ENCODE assay signal across 8 cellular contexts in genomic region chr1:143936461-143937115, GRCh38. TPM values are rescaled to one million over a fixed set of nuclear protein-coding genes. Genes with fewer than 3 reads are reported as not detected.
A peak's percentile ranks its signal among the peaks of the same experiment; 100 is the strongest.
DNase-seq lines count a peak whose midpoint lies in the region; ATAC-seq and TF ChIP-seq lines count a peak whose summit lies in the region.
"Not testable (repeated sequence)": the region's sequence is repeated elsewhere in the genome, so short reads cannot be mapped to it uniquely, and the experiment has no call there.

No MANE protein-coding gene starts in this region.

- POLR2A ChIA-PET in WTC11 (lab: Charles Lee); naive thymus-derived CD8-positive, alpha-beta T cell (lab: Charles Lee): not testable (repeated sequence)

- ATAC-seq in CD4-positive, CD25-positive, alpha-beta regulatory T cell (ENCODE audit: low read depth in 2 of 2): peak in 1 of 2 donors; percentile 50
- ATAC-seq in HG02798 (IDR thresholded peaks at IDR 0.05; ENCODE audit: poor library complexity, unreplicated experiment): peak; percentile 66
- peak; percentile 70 for ATAC-seq in WTC11
- ATAC-seq in foreskin keratinocyte: peak; percentile 75
- not testable (repeated sequence) for ATAC-seq in naive thymus-derived CD8-positive, alpha-beta T cell

- not testable (repeated sequence) for H3K9ac ChIP-seq in adipocyte (ENCODE audit: low read length)

- H3K4me3 ChIP-seq in CD4-positive, CD25-positive, alpha-beta regulatory T cell (ENCODE audit: low read depth, low read length); adipocyte (ENCODE audit: low read length): not testable (repeated sequence)

- H3K36me3 ChIP-seq in CD4-positive, CD25-positive, alpha-beta regulatory T cell (ENCODE audit: control insufficient read depth, insufficient read depth, low read length); adipocyte (ENCODE audit: control insufficient read depth, insufficient read depth, low read length, severe bottlenecking): not testable (repeated sequence)

- H3K4me3 Mint-ChIP-seq in CD4-positive, CD25-positive, alpha-beta regulatory T cell; WTC11; naive thymus-derived CD8-positive, alpha-beta T cell: not testable (repeated sequence)

- not testable (repeated sequence) for TF ChIP-seq CTCF in WTC11 (IDR thresholded peaks at IDR 0.05)
- TF ChIP-seq CTCF in foreskin keratinocyte (conservative IDR thresholded peaks at IDR 0.05): peak; percentile 56

- CTCF ChIA-PET in WTC11 (lab: Charles Lee): not testable (repeated sequence)

- not testable (repeated sequence) for H3K27me3 ChIP-seq in CD4-positive, CD25-positive, alpha-beta regulatory T cell (ENCODE audit: control insufficient read depth, insufficient read depth, low read length); adipocyte (replicated peaks; ENCODE audit: control insufficient read depth, insufficient read depth, low read length); foreskin keratinocyte

- not testable (repeated sequence) for H3K27ac Mint-ChIP-seq in CD4-positive, CD25-positive, alpha-beta regulatory T cell; WTC11; naive thymus-derived CD8-positive, alpha-beta T cell

- not testable (repeated sequence) for H3K4me1 ChIP-seq in CD4-positive, CD25-positive, alpha-beta regulatory T cell (ENCODE audit: control insufficient read depth, insufficient read depth, low read length, poor library complexity, severe bottlenecking); adipocyte (ENCODE audit: control insufficient read depth, insufficient read depth, low read length); foreskin keratinocyte

- not testable (repeated sequence) for H3K9me3 ChIP-seq in CD4-positive, CD25-positive, alpha-beta regulatory T cell (ENCODE audit: control insufficient read depth in 2 of 2, low read length in 2 of 2); adipocyte (ENCODE audit: control insufficient read depth, low read length)

- H3K27me3 Mint-ChIP-seq in CD4-positive, CD25-positive, alpha-beta regulatory T cell; WTC11 (ENCODE audit: low read depth); naive thymus-derived CD8-positive, alpha-beta T cell: not testable (repeated sequence)

- H3K9me3 Mint-ChIP-seq in CD4-positive, CD25-positive, alpha-beta regulatory T cell; WTC11; naive thymus-derived CD8-positive, alpha-beta T cell: not testable (repeated sequence)

- not testable (repeated sequence) for H3K36me3 Mint-ChIP-seq in CD4-positive, CD25-positive, alpha-beta regulatory T cell; WTC11; naive thymus-derived CD8-positive, alpha-beta T cell

- H3K4me1 Mint-ChIP-seq in CD4-positive, CD25-positive, alpha-beta regulatory T cell; WTC11; naive thymus-derived CD8-positive, alpha-beta T cell: not testable (repeated sequence)

- peak; percentile 0 to 46 (median 9) for DNase-seq in CD4-positive, CD25-positive, alpha-beta regulatory T cell
- DNase-seq in NCI-H774 (lab: John Stamatoyannopoulos, UW) (peak; percentile 4), WTC11 (ENCODE audit: low spot score) (peak; percentile 23), adipocyte (ENCODE audit: low read depth) (peak; percentile 66), foreskin keratinocyte (peak in 1 of 2 donors; percentile 2)
- peak; percentile 1 to 62 (median 31) for DNase-seq in naive thymus-derived CD8-positive, alpha-beta T cell
- DNase-seq in stimulated activated CD8-positive, alpha-beta memory T cell treated with anti-CD3 and anti-CD28 coated beads, Interleukin-15, amount 100 ng/mL, for 1 hour (ENCODE audit: low read depth): peak; percentile 19

- H3K27ac ChIP-seq in CD4-positive, CD25-positive, alpha-beta regulatory T cell (ENCODE audit: insufficient read depth, low read length, poor library complexity, severe bottlenecking); foreskin keratinocyte: not testable (repeated sequence)

RNA-seq across cellular contexts. Expression of gene FAM72C, which starts 35.2 kb away (rescaled TPM):
- total RNA-seq in CD4-positive, CD25-positive, alpha-beta regulatory T cell: not detected
- under 1 TPM; 0.10 to 0.24 (median 0.19) TPM for polyA plus RNA-seq in CD4-positive, CD25-positive, alpha-beta regulatory T cell
- total RNA-seq in WTC11 (2021) (14.7 to 17.5 TPM (median 15.7 TPM) in 3 replicates), foreskin keratinocyte (2.9 and 6.2 TPM in 2 replicates)
- polyA plus RNA-seq in foreskin keratinocyte: 1.9 and 5.4 TPM in 2 replicates
- not detected for total RNA-seq in naive thymus-derived CD8-positive, alpha-beta T cell
- polyA plus RNA-seq in naive thymus-derived CD8-positive, alpha-beta T cell: not detected
